Comparison of ENCODE assay signal across 18 cellular contexts in genomic region chr5:59655693-59656309, GRCh38.
DNase-seq lines count a peak whose midpoint lies in the region; ATAC-seq, FAIRE-seq and TF ChIP-seq lines count a peak whose summit lies in the region.
"Had no signal": no experiment of that assay in that cellular context is flagged by ENCODE, and none has a peak within 500 bp of the region (broad histone marks: within the 10 kb centered on the region; RNA-seq: fewer than 3 reads in every experiment).

No MANE protein-coding gene starts in this region.

- H3K4me3 Mint-ChIP-seq in activated CD4-positive, alpha-beta memory T cell treated with anti-CD3 and anti-CD28 coated beads for 36 hours = no peak overlapping the region
- H3K4me3 Mint-ChIP-seq: CD8-positive, alpha-beta memory T cell had no signal

- no peak for DNase-seq in A549 (ENCODE audit: low read depth in 1 of 2, low spot score in 1 of 2)
- no peak for DNase-seq in IMR-90
- DNase-seq in epithelial cell of proximal tubule (ENCODE audit: low read depth) = no peak
- no peak for DNase-seq in trophoblast cell
- DNase-seq in adrenal gland = no peak
- DNase-seq in activated naive CD4-positive, alpha-beta T cell treated with Interleukin-2 at 50 U/mL for 16 hours = no peak
- no peak for DNase-seq in activated CD4-positive, alpha-beta memory T cell treated with anti-CD3 and anti-CD28 coated beads for 36 hours
- DNase-seq: CD8-positive, alpha-beta memory T cell; DMS79; NCI-H1417 treated with DMSO at 0.1 percent for 48 hours; NCI-H1930; NCI-H748 treated with DMSO at 0.1 percent for 48 hours had no signal

- TF ChIP-seq EP300 in A549 (IDR thresholded peaks at IDR 0.05) = no peak

- H3K23ac ChIP-seq in IMR-90 (ENCODE audit: low read depth, low read length) (no peak overlapping the region), trophoblast cell (ENCODE audit: low read length) (peak overlapping the region; percentile 10)

- no peak overlapping the region for H3K14ac ChIP-seq in IMR-90 (replicated peaks; ENCODE audit: low read depth, low read length)
- no peak overlapping the region for H3K14ac ChIP-seq in trophoblast cell (ENCODE audit: low read length)

- H3K27ac Mint-ChIP-seq in activated CD4-positive, alpha-beta memory T cell treated with anti-CD3 and anti-CD28 coated beads for 36 hours = no peak overlapping the region
- H3K27ac Mint-ChIP-seq: CD8-positive, alpha-beta memory T cell had no signal

- H3K36me3 ChIP-seq in IMR-90 (ENCODE audit: control insufficient read depth, insufficient read depth, low read length) (no peaks in the 10 kb centered on the region), trophoblast cell (ENCODE audit: control insufficient read depth in 1 of 2, insufficient read depth in 2 of 2, low read length in 2 of 2) (no peaks in the 10 kb centered on the region), adrenal gland (replicated peaks in 1 of 2) (no peaks in the 10 kb centered on the region)
- H3K36me3 ChIP-seq: BLaER1 treated with 17β-estradiol and CSF1 and Interleukin-3, amounts not matched to agents 10 nM and 100 nM had no signal

- H3K4me3 ChIP-seq in A549 (no peak overlapping the region), IMR-90 (ENCODE audit: insufficient read depth, low read depth, low read length) (no peak overlapping the region), epithelial cell of proximal tubule (ENCODE audit: low read depth, low read length) (peak overlapping the region; percentile 1), trophoblast cell (ENCODE audit: low read depth, low read length) (no peak overlapping the region), adrenal gland (no peak overlapping the region)
- H3K4me3 ChIP-seq: BLaER1 treated with 17β-estradiol and CSF1 and Interleukin-3, amounts not matched to agents 10 nM and 100 nM had no signal

- H2BK120ac ChIP-seq in IMR-90 (ENCODE audit: low read depth, low read length) (no peak overlapping the region), trophoblast cell (ENCODE audit: insufficient read depth, low read length, poor library complexity) (no peak overlapping the region)

- 36% methylated on average over 3 of the region's 3 CpGs for WGBS in A549 (ENCODE audit: missing lambda C conversion rate)
- WGBS in IMR-90 (ENCODE audit: extremely low coverage in 2 of 2, insufficient read length in 1 of 2), 2 experiments = no CpG with 5 or more reads among the region's 3 CpGs
- WGBS in trophoblast cell (ENCODE audit: extremely low coverage, insufficient coverage, insufficient read length) = no CpG with 5 or more reads among the region's 3 CpGs
- WGBS in adrenal gland, 4 donors = 59 to 81% (median 70%) methylated on average over 3 of the region's 3 CpGs

- no peak overlapping the region for H3K56ac ChIP-seq in IMR-90 (ENCODE audit: extremely low read depth, insufficient read depth, low read length)

- no TSS peak for BruUV-seq in IMR-90 (replicated peaks; lab: Mats Ljungman, UMichigan)

- no peaks in the 10 kb centered on the region for H3K36me3 Mint-ChIP-seq in activated CD4-positive, alpha-beta memory T cell treated with anti-CD3 and anti-CD28 coated beads for 36 hours
- H3K36me3 Mint-ChIP-seq: CD8-positive, alpha-beta memory T cell had no signal

- H3K4ac ChIP-seq in IMR-90 (ENCODE audit: low read depth, low read length) (no peak overlapping the region), trophoblast cell (ENCODE audit: low read depth, low read length) (no peak overlapping the region)

- intact Hi-C loops in IMR-90 (cut with micrococcal nuclease) (no loop called here), adrenal gland (cut with DNase I) (no loop called here)
- intact Hi-C loops in activated CD4-positive, alpha-beta memory T cell treated with anti-CD3 and anti-CD28 coated beads for 36 hours (cut with micrococcal nuclease) = no loop called here

- H3K18ac ChIP-seq in IMR-90 (ENCODE audit: low read depth, low read length) (no peak overlapping the region), trophoblast cell (ENCODE audit: low read length) (no peak overlapping the region)

- H2BK5ac ChIP-seq in IMR-90 (ENCODE audit: low read depth, low read length, poor library complexity, severe bottlenecking) (peak overlapping the region; percentile 4), trophoblast cell (ENCODE audit: low read depth, low read length, poor library complexity) (no peak overlapping the region)

- CTCF ChIA-PET in A549 (lab: Yijun Ruan, JAX) (no interaction called here), IMR-90 (lab: Yijun Ruan, JAX) (interaction anchor here (0.7 kb wide), 1 partner anchor 21 kb away, joined by 3 read pairs; no protein-coding TSS in a partner anchor)
- CTCF ChIA-PET in activated CD4-positive, alpha-beta memory T cell treated with anti-CD3 and anti-CD28 coated beads for 36 hours (lab: Charles Lee) = no interaction called here

- H3K79me1 ChIP-seq in IMR-90 (ENCODE audit: low read depth in 1 of 2, low read length in 2 of 2) (no peaks in the 10 kb centered on the region), trophoblast cell (ENCODE audit: low read length) (no peaks in the 10 kb centered on the region)

- no peak overlapping the region for H3K9ac ChIP-seq in IMR-90 (ENCODE audit: low read depth, low read length)
- H3K9ac ChIP-seq in trophoblast cell (ENCODE audit: low read length) = no peak overlapping the region
- H3K9ac ChIP-seq: BLaER1 treated with 17β-estradiol and CSF1 and Interleukin-3, amounts not matched to agents 10 nM and 100 nM had no signal

- no peak overlapping the region for H2BK12ac ChIP-seq in trophoblast cell (ENCODE audit: low read length)

- ATAC-seq in A549 = peak in 1 of 2 experiments; percentile 16; a peak in 2 of 6 replicates
- ATAC-seq in IMR-90 (ENCODE audit: low read depth) = no peak
- ATAC-seq in GM21717 (IDR thresholded peaks at IDR 0.05; ENCODE audit: unreplicated experiment) = no peak
- ATAC-seq: PC-3 had no signal

- no peak overlapping the region for H2AK9ac ChIP-seq in IMR-90 (replicated peaks; ENCODE audit: low read depth, low read length, poor library complexity)

- no peak for TF ChIP-seq POLR2A in A549 (IDR thresholded peaks at IDR 0.05; ENCODE audit: low read length)
- TF ChIP-seq POLR2A in IMR-90 (IDR thresholded peaks at IDR 0.05; ENCODE audit: low read depth, low read length) = no peak
- no peak for TF ChIP-seq POLR2A in adrenal gland (IDR thresholded peaks at IDR 0.05)

- H3K9me3 ChIP-seq in A549 (no peaks in the 10 kb centered on the region), IMR-90 (ENCODE audit: control insufficient read depth, insufficient read depth, low read length) (no peaks in the 10 kb centered on the region), trophoblast cell (ENCODE audit: insufficient read depth, low read depth, low read length) (no peaks in the 10 kb centered on the region), adrenal gland (replicated peaks in 1 of 3) (no peaks in the 10 kb centered on the region)
- H3K9me3 ChIP-seq: BLaER1 treated with 17β-estradiol and CSF1 and Interleukin-3, amounts not matched to agents 10 nM and 100 nM had no signal

- H4K91ac ChIP-seq in IMR-90 (ENCODE audit: insufficient read depth, low read depth, low read length) = no peak overlapping the region
- no peak overlapping the region for H4K91ac ChIP-seq in trophoblast cell (ENCODE audit: low read depth, low read length)

- H3K4me2 ChIP-seq in A549 = peak overlapping the region; percentile 62
- H3K4me2 ChIP-seq in IMR-90 (ENCODE audit: low read depth, low read length) = no peak overlapping the region
- no peak overlapping the region for H3K4me2 ChIP-seq in trophoblast cell (ENCODE audit: low read length)
- H3K4me2 ChIP-seq: BLaER1 treated with 17β-estradiol and CSF1 and Interleukin-3, amounts not matched to agents 10 nM and 100 nM had no signal

- no peaks in the 10 kb centered on the region for H3K9me3 Mint-ChIP-seq in activated CD4-positive, alpha-beta memory T cell treated with anti-CD3 and anti-CD28 coated beads for 36 hours
- H3K9me3 Mint-ChIP-seq: CD8-positive, alpha-beta memory T cell had no signal

- no peaks in the 10 kb centered on the region for H3K79me2 ChIP-seq in trophoblast cell (ENCODE audit: control insufficient read depth, insufficient read depth, low read length, poor library complexity)

- no peaks in the 10 kb centered on the region for H3K27me3 ChIP-seq in IMR-90 (ENCODE audit: control insufficient read depth, insufficient read depth, low read length)
- H3K27me3 ChIP-seq in trophoblast cell (ENCODE audit: insufficient read depth, low read length) = no peaks in the 10 kb centered on the region
- no peaks in the 10 kb centered on the region for H3K27me3 ChIP-seq in adrenal gland
- H3K27me3 ChIP-seq: BLaER1 treated with 17β-estradiol and CSF1 and Interleukin-3, amounts not matched to agents 10 nM and 100 nM had no signal

- TF ChIP-seq CTCF in A549 (IDR thresholded peaks at IDR 0.05) (no peak), IMR-90 (conservative IDR thresholded peaks at IDR 0.05; ENCODE audit: low read depth, low read length) (no peak), epithelial cell of proximal tubule (conservative IDR thresholded peaks at IDR 0.05; ENCODE audit: low read depth, low read length) (no peak), adrenal gland (IDR thresholded peaks at IDR 0.05) (no peak)

- H2BK15ac ChIP-seq in IMR-90 (ENCODE audit: low read depth, low read length) = no peak overlapping the region

- no peaks in the 10 kb centered on the region for H3K9me1 ChIP-seq in IMR-90 (ENCODE audit: insufficient read depth, low read length)

- TF ChIP-seq RAD21 in A549 (conservative IDR thresholded peaks at IDR 0.05 in 1 of 2, IDR thresholded peaks at IDR 0.05 in 1 of 2) = no peak
- TF ChIP-seq RAD21 in IMR-90 (IDR thresholded peaks at IDR 0.05; ENCODE audit: low read length) = no peak

- POLR2A ChIA-PET in A549 (lab: Yijun Ruan, JAX) = no interaction called here
- POLR2A ChIA-PET in IMR-90 (lab: Charles Lee; ENCODE audit: unreplicated experiment) = no interaction called here
- POLR2A ChIA-PET in activated CD4-positive, alpha-beta memory T cell treated with anti-CD3 and anti-CD28 coated beads for 36 hours (lab: Charles Lee) = no interaction called here

- dilution Hi-C loops in IMR-90 (cut with HindIII; ENCODE audit: low sequenced_read_pairs, unreplicated experiment) = no loop called here

- H2BK20ac ChIP-seq in IMR-90 (ENCODE audit: low read depth, low read length) = no peak overlapping the region

- H3K27ac ChIP-seq in A549 (peak overlapping the region; percentile 52 to 57), IMR-90 (ENCODE audit: insufficient read depth, low read length) (no peak overlapping the region), trophoblast cell (ENCODE audit: low read depth, low read length) (no peak overlapping the region), adrenal gland (no peak overlapping the region)
- H3K27ac ChIP-seq: BLaER1 treated with 17β-estradiol and CSF1 and Interleukin-3, amounts not matched to agents 10 nM and 100 nM; RWPE1 had no signal

- H2AFZ ChIP-seq in IMR-90 (replicated peaks; ENCODE audit: low read length, poor library complexity) = no peak overlapping the region
- H2AFZ ChIP-seq in trophoblast cell (ENCODE audit: insufficient read depth, low read length, poor library complexity) = no peak overlapping the region

- FAIRE-seq in A549 (lab: Jason Lieb, UNC) = no peak
- FAIRE-seq: D721Med, GM18507 had no signal

- in situ Hi-C loops in IMR-90 (cut with MboI; ENCODE audit: low sequenced_read_pairs) = loop anchor here (25.0 kb wide), 1 partner anchor 144 kb away; no protein-coding TSS in a partner anchor

- H4K12ac ChIP-seq in trophoblast cell (ENCODE audit: low read depth, low read length) = no peak overlapping the region

- no peak overlapping the region for H4K5ac ChIP-seq in IMR-90 (ENCODE audit: low read depth, low read length)

- no peak overlapping the region for H4K8ac ChIP-seq in IMR-90 (ENCODE audit: low read depth in 2 of 2, low read length in 2 of 2)
- no peak overlapping the region for H4K8ac ChIP-seq in trophoblast cell (ENCODE audit: low read depth, low read length)

- H4K20me1 ChIP-seq in IMR-90 (ENCODE audit: insufficient read depth, low read length) = no peaks in the 10 kb centered on the region
- H4K20me1 ChIP-seq: BLaER1 treated with 17β-estradiol and CSF1 and Interleukin-3, amounts not matched to agents 10 nM and 100 nM had no signal

- H3K4me1 ChIP-seq in A549 (peaks cover 90% of the 10 kb centered on the region), IMR-90 (ENCODE audit: control insufficient read depth, insufficient read depth, low read length) (no peaks in the 10 kb centered on the region), trophoblast cell (ENCODE audit: control insufficient read depth in 1 of 2, insufficient read depth in 2 of 2, low read length in 2 of 2) (no peaks in the 10 kb centered on the region), adrenal gland (replicated peaks in 1 of 2) (no peaks in the 10 kb centered on the region)

- peaks cover 4% of the 10 kb centered on the region for H3K27me3 Mint-ChIP-seq in activated CD4-positive, alpha-beta memory T cell treated with anti-CD3 and anti-CD28 coated beads for 36 hours
- H3K27me3 Mint-ChIP-seq: CD8-positive, alpha-beta memory T cell had no signal

- H2AK5ac ChIP-seq in IMR-90 (ENCODE audit: low read depth, low read length) (no peak overlapping the region), trophoblast cell (ENCODE audit: low read length) (no peak overlapping the region)

- no peaks in the 10 kb centered on the region for H3K4me1 Mint-ChIP-seq in activated CD4-positive, alpha-beta memory T cell treated with anti-CD3 and anti-CD28 coated beads for 36 hours (ENCODE audit: low read depth)

Comparison
In these comparisons a context has a peak if more than half of its experiments do, and no peak if none do; other contexts are left out.
1. H3K27ac ChIP-seq: peak in A549 (2 of 2); none in IMR-90 (single experiment), trophoblast cell (single experiment) and adrenal gland (0 of 5).